13 cellular contexts compared by ENCODE assay signal in genomic region chr13:25018729-25019115, GRCh38.
A peak's percentile ranks its signal among the peaks of the same experiment; 100 is the strongest.
DNase-seq lines count a peak whose midpoint lies in the region; ATAC-seq and TF ChIP-seq lines count a peak whose summit lies in the region.
"Had no signal": no experiment of that assay in that cellular context is flagged by ENCODE, and none has a peak within 500 bp of the region (broad histone marks: within the 10 kb centered on the region; RNA-seq: fewer than 3 reads in every experiment).

No MANE protein-coding gene starts in this region.

- no peaks in the 10 kb centered on the region for H3K4me1 Mint-ChIP-seq in HFFc6 (ENCODE audit: low read depth)

- ATAC-seq in aorta (ENCODE audit: low FRiP score), result no peak

- 4 to 5% methylated on average over 22 to 24 of the region's 24 CpGs for whole genome bisulfite sequencing in aorta, 2 donors

- H3K36me3 Mint-ChIP-seq in HFFc6 (ENCODE audit: low read depth), result no peaks in the 10 kb centered on the region

- TF ChIP-seq CTCF in HFFc6 (IDR thresholded peaks at IDR 0.05), result no peak

- H3K4me1 ChIP-seq in aorta (ENCODE audit: control insufficient read depth in 1 of 2, insufficient read depth in 2 of 2, low read length in 2 of 2), result no peaks in the 10 kb centered on the region

- no peaks in the 10 kb centered on the region for H3K9me3 Mint-ChIP-seq in HFFc6

- intact Hi-C loops in aorta (cut with DNase I), result no loop called here

- H3K27me3 Mint-ChIP-seq in HFFc6 (ENCODE audit: insufficient read depth), result peaks cover 21% of the 10 kb centered on the region

- H3K36me3 ChIP-seq in aorta (ENCODE audit: control insufficient read depth in 1 of 2, insufficient read depth in 2 of 2, low read length in 1 of 2), result no peaks in the 10 kb centered on the region
- H3K36me3 ChIP-seq: tibial artery had no signal

- no peak overlapping the region for H3K27ac ChIP-seq in aorta (ENCODE audit: low read depth in 1 of 2, low read length in 2 of 2)
- H3K27ac ChIP-seq: GM23248, tibial artery had no signal

- H3K27me3 ChIP-seq in aorta (ENCODE audit: control insufficient read depth in 1 of 2, insufficient read depth in 2 of 2, low read length in 1 of 2), result no peaks in the 10 kb centered on the region

- no peak overlapping the region for H3K4me3 Mint-ChIP-seq in HFFc6

- no peak overlapping the region for H3K4me3 ChIP-seq in aorta (ENCODE audit: low read length in 2 of 2)
- H3K4me3 ChIP-seq: GM23248 had no signal

- no peaks in the 10 kb centered on the region for H3K9me3 ChIP-seq in aorta (ENCODE audit: control insufficient read depth, low read length)
- H3K9me3 ChIP-seq: tibial artery had no signal

- no peak overlapping the region for H3K27ac Mint-ChIP-seq in HFFc6
- H3K27ac Mint-ChIP-seq: activated CD8-positive, alpha-beta T cell treated with anti-CD3 and anti-CD28 coated beads, Interleukin-2, amount 10 ng/mL, durations not matched to agents 7 days and 5 days had no signal

- DNase-seq in NCI-H510A treated with DMSO at 0.1 percent for 48 hours (lab: John Stamatoyannopoulos, UW), result peak; percentile 9
- DNase-seq in NCI-H510A (lab: John Stamatoyannopoulos, UW), result no peak
- peak; percentile 15 for DNase-seq in NCI-H146 treated with DMSO at 0.1 percent for 48 hours (lab: John Stamatoyannopoulos, UW; ENCODE audit: unreplicated experiment)
- peak; percentile 55 for DNase-seq in ecto neural progenitor cell (ENCODE audit: low spot score)
- DNase-seq in retina, result peak; percentile 83
- DNase-seq in HCEC 1CT, result no peak
- DNase-seq in aorta, result no peak
- no peak for DNase-seq in HFFc6
- DNase-seq: activated CD8-positive, alpha-beta T cell treated with anti-CD3 and anti-CD28 coated beads, Interleukin-2, amount 10 ng/mL, durations not matched to agents 7 days and 5 days; cortex of kidney; GM23248; kidney; tibial artery had no signal

Comparison
In these comparisons a context has a peak if more than half of its experiments do, and no peak if none do; other contexts are left out.
1. DNase-seq: peak in NCI-H510A treated with DMSO at 0.1 percent for 48 hours (single experiment), NCI-H146 treated with DMSO at 0.1 percent for 48 hours (single experiment), ecto neural progenitor cell (single experiment) and retina (single experiment); none in NCI-H510A (single experiment), HCEC 1CT (single experiment), aorta (0 of 2) and HFFc6 (single experiment).